ENCODE assay signal across 8 cellular contexts in the genomic region with DNA sequence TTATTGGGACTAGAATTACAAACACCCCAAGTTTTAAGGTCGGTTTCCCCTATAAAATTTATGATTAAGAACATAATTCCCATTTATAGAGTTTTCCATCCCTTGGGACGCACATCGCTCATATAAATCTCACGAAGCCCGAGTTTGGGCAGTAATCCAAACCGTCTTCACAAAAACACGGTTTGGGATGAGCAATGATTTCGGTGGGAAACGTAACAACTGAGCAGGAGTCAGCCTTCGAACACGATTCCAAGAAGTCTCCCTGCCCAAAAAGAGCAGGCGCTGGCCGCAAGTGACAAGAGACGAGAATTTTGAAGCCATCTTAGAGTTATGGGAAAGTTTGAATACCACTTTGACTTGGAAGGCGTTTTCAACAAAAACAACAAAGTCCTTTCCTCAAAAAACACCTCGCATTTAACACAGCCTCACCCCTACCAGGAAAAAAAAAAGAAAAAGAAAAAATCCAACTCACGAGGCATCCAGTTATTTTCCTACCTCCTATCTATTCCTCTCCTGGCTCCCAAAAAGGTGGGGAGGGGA. TPM values are rescaled to one million over a fixed set of nuclear protein-coding genes. Genes with fewer than 3 reads are reported as not detected.
A peak's percentile ranks its signal among the peaks of the same experiment; 100 is the strongest.
DNase-seq lines count a peak whose midpoint lies in the region; ATAC-seq lines count a peak whose summit lies in the region.

No MANE protein-coding gene starts in this region.

- no peaks in the 10 kb centered on the region for H3K27me3 ChIP-seq in H7 (ENCODE audit: control insufficient read depth, insufficient read depth, low read length)

- peaks cover 50% of the 10 kb centered on the region for H3K4me1 Mint-ChIP-seq in activated naive CD8-positive, alpha-beta T cell treated with anti-CD3 and anti-CD28 coated beads, Interleukin-2, amount 50 U/mL, for 24 hours
- H3K4me1 Mint-ChIP-seq in immature natural killer cell = peaks cover 38 to 49% of the 10 kb centered on the region in 2 donors
- peaks cover 35% of the 10 kb centered on the region for H3K4me1 Mint-ChIP-seq in stimulated activated memory B cell treated with anti-CD40 and anti-IgM and Interleukin-4, amounts not matched to agents 10 μg/mL and 1 μg/mL and 100 μg/mL, for 72 hours

- no peaks in the 10 kb centered on the region for H3K27me3 Mint-ChIP-seq in activated naive CD8-positive, alpha-beta T cell treated with anti-CD3 and anti-CD28 coated beads, Interleukin-2, amount 50 U/mL, for 24 hours
- H3K27me3 Mint-ChIP-seq in immature natural killer cell (ENCODE audit: low read depth in 3 of 3) = peaks cover 3 to 11% (median 6%) of the 10 kb centered on the region in 3 donors
- peaks cover 21% of the 10 kb centered on the region for H3K27me3 Mint-ChIP-seq in stimulated activated memory B cell treated with anti-CD40 and anti-IgM and Interleukin-4, amounts not matched to agents 10 μg/mL and 1 μg/mL and 100 μg/mL, for 72 hours

- DNase-seq in A172 (ENCODE audit: low spot score) (peak; percentile 35), H7 (no peak), immature natural killer cell (no peak), GOT3 (lab: John Stamatoyannopoulos, UW) (no peak), inferior parietal cortex (ENCODE audit: extremely low spot score) (no peak)
- no peak for DNase-seq in activated naive CD8-positive, alpha-beta T cell treated with anti-CD3 and anti-CD28 coated beads, Interleukin-2, amount 50 U/mL, for 24 hours

- H3K36me3 Mint-ChIP-seq in activated naive CD8-positive, alpha-beta T cell treated with anti-CD3 and anti-CD28 coated beads, Interleukin-2, amount 50 U/mL, for 24 hours (ENCODE audit: low read depth) = peaks cover 23% of the 10 kb centered on the region
- H3K36me3 Mint-ChIP-seq in immature natural killer cell = peaks cover 0 to 5% (median 0%) of the 10 kb centered on the region in 3 donors
- H3K36me3 Mint-ChIP-seq in stimulated activated memory B cell treated with anti-CD40 and anti-IgM and Interleukin-4, amounts not matched to agents 10 μg/mL and 1 μg/mL and 100 μg/mL, for 72 hours = peaks cover 9% of the 10 kb centered on the region

- ATAC-seq in activated naive CD8-positive, alpha-beta T cell treated with anti-CD3 and anti-CD28 coated beads, Interleukin-2, amount 50 U/mL, for 24 hours = no peak
- ATAC-seq in stimulated activated memory B cell treated with anti-CD40 and anti-IgM and Interleukin-4, amounts not matched to agents 10 μg/mL and 1 μg/mL and 100 μg/mL, for 72 hours = no peak
- ATAC-seq in activated CD4-positive, CD25-positive, alpha-beta regulatory T cell treated with anti-CD3 and anti-CD28 coated beads, Interleukin-2, amount 50 U/mL, for 24 hours = no peak

- H3K27ac Mint-ChIP-seq in activated naive CD8-positive, alpha-beta T cell treated with anti-CD3 and anti-CD28 coated beads, Interleukin-2, amount 50 U/mL, for 24 hours = peak overlapping the region; percentile 92
- peak overlapping the region; percentile 62 to 89 (median 84) for H3K27ac Mint-ChIP-seq in immature natural killer cell
- peak overlapping the region; percentile 60 for H3K27ac Mint-ChIP-seq in stimulated activated memory B cell treated with anti-CD40 and anti-IgM and Interleukin-4, amounts not matched to agents 10 μg/mL and 1 μg/mL and 100 μg/mL, for 72 hours

- peaks cover 7% of the 10 kb centered on the region for H3K36me3 ChIP-seq in H7 (replicated peaks; ENCODE audit: control insufficient read depth, insufficient read depth, low read length)

- H3K4me3 Mint-ChIP-seq in activated naive CD8-positive, alpha-beta T cell treated with anti-CD3 and anti-CD28 coated beads, Interleukin-2, amount 50 U/mL, for 24 hours = peak overlapping the region; percentile 86
- peak overlapping the region; percentile 74 to 84 (median 82) for H3K4me3 Mint-ChIP-seq in immature natural killer cell
- peak overlapping the region; percentile 76 for H3K4me3 Mint-ChIP-seq in stimulated activated memory B cell treated with anti-CD40 and anti-IgM and Interleukin-4, amounts not matched to agents 10 μg/mL and 1 μg/mL and 100 μg/mL, for 72 hours

- H3K9me3 Mint-ChIP-seq in activated naive CD8-positive, alpha-beta T cell treated with anti-CD3 and anti-CD28 coated beads, Interleukin-2, amount 50 U/mL, for 24 hours = no peaks in the 10 kb centered on the region
- H3K9me3 Mint-ChIP-seq in immature natural killer cell = peaks cover 0 to 1% (median 0%) of the 10 kb centered on the region in 6 donors
- H3K9me3 Mint-ChIP-seq in stimulated activated memory B cell treated with anti-CD40 and anti-IgM and Interleukin-4, amounts not matched to agents 10 μg/mL and 1 μg/mL and 100 μg/mL, for 72 hours = no peaks in the 10 kb centered on the region

- peak overlapping the region; percentile 58 for H3K4me3 ChIP-seq in H7 (ENCODE audit: insufficient read depth, low read depth, low read length)

RNA-seq across cellular contexts. Expression of a gene that starts 1.7 kb away (rescaled TPM):
- 58.6 and 80.2 TPM in 2 replicates for total RNA-seq in A172 (2014; rRNA removed; shearing (Covaris generic))
- total RNA-seq in H7 (2014; rRNA removed; shearing (Covaris generic)) = 338 and 341 TPM in 2 replicates
- 10 to 100 TPM; 14.3 to 19.3 (median 18.4) TPM for polyA plus RNA-seq in immature natural killer cell

RNA-seq across cellular contexts. Expression of a gene that starts 46.5 kb away (rescaled TPM):
- total RNA-seq in A172 (2014; rRNA removed; shearing (Covaris generic)) = 26.9 and 33.6 TPM in 2 replicates
- 12.2 and 14.8 TPM in 2 replicates for total RNA-seq in H7 (2014; rRNA removed; shearing (Covaris generic))
- polyA plus RNA-seq in immature natural killer cell = 10 to 100 TPM in 2 of 3 donors, 1 to 10 TPM in 1; 6.7 to 11.5 (median 11.4) TPM
